ENCODE assay signal across 8 cellular contexts in genomic region chr2:208040199-208041171, GRCh38. TPM values are rescaled to one million over a fixed set of nuclear protein-coding genes. Genes with fewer than 3 reads are reported as not detected.
DNase-seq lines count a peak whose midpoint lies in the region; ATAC-seq and TF ChIP-seq lines count a peak whose summit lies in the region.

No MANE protein-coding gene starts in this region.

- no peaks in the 10 kb centered on the region for H3K27me3 Mint-ChIP-seq in Calu3 (ENCODE audit: unreplicated experiment)
- H3K27me3 Mint-ChIP-seq in activated T-helper 2 cell treated with anti-CD3 and anti-CD28 coated beads, Interferon-gamma antibody, Interleukin-2, Interleukin-4, amounts not matched to agents 10 μg/mL and 5 μg/mL and 100 μg/mL, durations not matched to agents 14 hours and 24 hours and 36 hours (ENCODE audit: low read depth) = peaks cover 21% of the 10 kb centered on the region

- WGBS in tibial nerve, 2 donors = 38 to 48% methylated on average over 8 of the region's 8 CpGs

- H3K4me3 Mint-ChIP-seq in Calu3 (ENCODE audit: low read depth, unreplicated experiment) = no peak overlapping the region
- no peak overlapping the region for H3K4me3 Mint-ChIP-seq in activated T-helper 2 cell treated with anti-CD3 and anti-CD28 coated beads, Interferon-gamma antibody, Interleukin-2, Interleukin-4, amounts not matched to agents 10 μg/mL and 5 μg/mL and 100 μg/mL, durations not matched to agents 14 hours and 24 hours and 36 hours (ENCODE audit: low read depth)

- H3K27ac ChIP-seq in osteoblast (ENCODE audit: low read depth, low read length) = no peak overlapping the region
- H3K27ac ChIP-seq in tibial nerve = no peak overlapping the region

- no peaks in the 10 kb centered on the region for H3K9me3 ChIP-seq in osteoblast (ENCODE audit: low read depth, low read length)
- no peaks in the 10 kb centered on the region for H3K9me3 ChIP-seq in tibial nerve

- H3K4me1 ChIP-seq in osteoblast (ENCODE audit: insufficient read depth, low read length) = peaks cover 16% of the 10 kb centered on the region
- peaks cover 0 to 9% (median 0%) of the 10 kb centered on the region in 4 donors for H3K4me1 ChIP-seq in tibial nerve

- H4K20me1 ChIP-seq in osteoblast (ENCODE audit: insufficient read depth, low read length) = no peaks in the 10 kb centered on the region

- H3K4me3 ChIP-seq in osteoblast (ENCODE audit: insufficient read depth, low read length) (peak overlapping the region; percentile 42), tibial nerve (no peak overlapping the region)

- no peaks in the 10 kb centered on the region for H3K36me3 ChIP-seq in osteoblast (ENCODE audit: insufficient read depth, low read length)
- H3K36me3 ChIP-seq in tibial nerve = no peaks in the 10 kb centered on the region

- H3K4me1 Mint-ChIP-seq in Calu3 (ENCODE audit: low read depth, unreplicated experiment) = peaks cover 9% of the 10 kb centered on the region
- peaks cover 3% of the 10 kb centered on the region for H3K4me1 Mint-ChIP-seq in activated T-helper 2 cell treated with anti-CD3 and anti-CD28 coated beads, Interferon-gamma antibody, Interleukin-2, Interleukin-4, amounts not matched to agents 10 μg/mL and 5 μg/mL and 100 μg/mL, durations not matched to agents 14 hours and 24 hours and 36 hours (ENCODE audit: low read depth)

- peak; percentile 76 for DNase-seq in Calu3
- DNase-seq in RPMI8226 = peak; percentile 78
- DNase-seq in activated T-helper 2 cell treated with anti-CD3 and anti-CD28 coated beads, Interferon-gamma antibody, Interleukin-2, Interleukin-4, amounts not matched to agents 10 μg/mL and 5 μg/mL and 100 μg/mL, durations not matched to agents 14 hours and 24 hours and 36 hours (ENCODE audit: low spot score) = peak; percentile 51
- peak; percentile 63 for DNase-seq in foreskin melanocyte
- peak; percentile 86 for DNase-seq in osteoblast (ENCODE audit: insufficient read length, low spot score, missing footprints)
- DNase-seq in tibial nerve (ENCODE audit: low spot score in 2 of 2) = peak; percentile 61 to 79

- no peak overlapping the region for H3K27ac Mint-ChIP-seq in Calu3 (ENCODE audit: unreplicated experiment)
- H3K27ac Mint-ChIP-seq in activated T-helper 2 cell treated with anti-CD3 and anti-CD28 coated beads, Interferon-gamma antibody, Interleukin-2, Interleukin-4, amounts not matched to agents 10 μg/mL and 5 μg/mL and 100 μg/mL, durations not matched to agents 14 hours and 24 hours and 36 hours = no peak overlapping the region

- no peaks in the 10 kb centered on the region for H3K36me3 Mint-ChIP-seq in Calu3 (ENCODE audit: insufficient read depth, unreplicated experiment)
- H3K36me3 Mint-ChIP-seq in activated T-helper 2 cell treated with anti-CD3 and anti-CD28 coated beads, Interferon-gamma antibody, Interleukin-2, Interleukin-4, amounts not matched to agents 10 μg/mL and 5 μg/mL and 100 μg/mL, durations not matched to agents 14 hours and 24 hours and 36 hours (ENCODE audit: low read depth) = no peaks in the 10 kb centered on the region

- peak; percentile 76 for TF ChIP-seq CTCF in Calu3 (IDR thresholded peaks at IDR 0.05; ENCODE audit: unreplicated experiment)
- peak; percentile 88 for TF ChIP-seq CTCF in osteoblast (IDR thresholded peaks at IDR 0.05; ENCODE audit: extremely low read depth, low read depth, low read length)
- TF ChIP-seq CTCF in tibial nerve (IDR thresholded peaks at IDR 0.05) = peak; percentile 58 to 74 (median 64)

- H2AFZ ChIP-seq in osteoblast (ENCODE audit: low read length) = peak overlapping the region; percentile 50

- intact Hi-C loops in Calu3 (cut with micrococcal nuclease; ENCODE audit: unreplicated experiment) = loop anchor here (1.0 kb wide), 1 partner anchor 294 kb away; no protein-coding TSS in a partner anchor
- intact Hi-C loops in activated T-helper 2 cell treated with anti-CD3 and anti-CD28 coated beads, Interferon-gamma antibody, Interleukin-2, Interleukin-4, amounts not matched to agents 10 μg/mL and 5 μg/mL and 100 μg/mL, durations not matched to agents 14 hours and 24 hours and 36 hours (cut with micrococcal nuclease) = loop anchor here (1.0 to 5.0 kb wide), 3 partner anchors 272 to 413 kb away; partner anchors contain the start of genes FZD5 and METTL21A

- no peaks in the 10 kb centered on the region for H3K27me3 ChIP-seq in osteoblast (ENCODE audit: insufficient read depth, low read length)
- no peaks in the 10 kb centered on the region for H3K27me3 ChIP-seq in tibial nerve

- TF ChIP-seq EP300 in tibial nerve (IDR thresholded peaks at IDR 0.05) = no peak

- ATAC-seq in GM19467 (IDR thresholded peaks at IDR 0.05; ENCODE audit: unreplicated experiment) (peak; percentile 76), HG03571 (IDR thresholded peaks at IDR 0.05; ENCODE audit: unreplicated experiment) (peak; percentile 67)

- no TSS peak for BruUV-seq in Calu3 (replicated peaks; lab: Mats Ljungman, UMichigan)

- no peaks in the 10 kb centered on the region for H3K9me3 Mint-ChIP-seq in Calu3 (ENCODE audit: low read depth, unreplicated experiment)
- no peaks in the 10 kb centered on the region for H3K9me3 Mint-ChIP-seq in activated T-helper 2 cell treated with anti-CD3 and anti-CD28 coated beads, Interferon-gamma antibody, Interleukin-2, Interleukin-4, amounts not matched to agents 10 μg/mL and 5 μg/mL and 100 μg/mL, durations not matched to agents 14 hours and 24 hours and 36 hours

- H3K79me2 ChIP-seq in osteoblast (ENCODE audit: insufficient read depth, low read length) = no peaks in the 10 kb centered on the region

- no peak for TF ChIP-seq POLR2A in tibial nerve (IDR thresholded peaks at IDR 0.05)

- H3K4me2 ChIP-seq in osteoblast (ENCODE audit: insufficient read depth, low read length) = peak overlapping the region; percentile 59

- CTCF ChIA-PET in Calu3 (lab: Charles Lee) = interaction anchor here (0.6 to 1.5 kb wide), 19 partner anchors 12 to 428 kb away, joined by 3 to 27 read pairs (median 5); partner anchors contain the start of genes CCNYL1, FZD5, METTL21A and PLEKHM3

RNA-seq across cellular contexts. Expression of gene PLEKHM3, which starts 15.2 kb away (rescaled TPM):
- total RNA-seq in Calu3 (2022) = 7.7 and 8.0 TPM in 2 replicates
- 7.1 and 8.4 TPM in 2 replicates for total RNA-seq in activated T-helper 2 cell treated with anti-CD3 and anti-CD28 coated beads, Interferon-gamma antibody, Interleukin-2, Interleukin-4, amounts not matched to agents 10 μg/mL and 5 μg/mL and 100 μg/mL, durations not matched to agents 14 hours and 24 hours and 36 hours
- 23.3 and 23.5 TPM in 2 replicates for total RNA-seq in osteoblast
- total RNA-seq in tibial nerve = 10 to 100 TPM; 22.0 to 29.1 (median 25.0) TPM
